ENCODE assay signal across 17 cellular contexts in genomic region chr5:141504216-141504615, GRCh38. TPM values are rescaled to one million over a fixed set of nuclear protein-coding genes. Genes with fewer than 3 reads are reported as not detected.
A peak's percentile ranks its signal among the peaks of the same experiment; 100 is the strongest.
DNase-seq lines count a peak whose midpoint lies in the region; ATAC-seq and TF ChIP-seq lines count a peak whose summit lies in the region.
"Had no signal": no experiment of that assay in that cellular context is flagged by ENCODE, and none has a peak within 500 bp of the region (broad histone marks: within the 10 kb centered on the region; RNA-seq: fewer than 3 reads in every experiment).

No MANE protein-coding gene starts in this region.

- H3K4me1 Mint-ChIP-seq in chondrocyte (ENCODE audit: low read depth): peaks cover 41% of the 10 kb centered on the region
- H3K4me1 Mint-ChIP-seq in Caco-2 (ENCODE audit: low read depth, unreplicated experiment): no peaks in the 10 kb centered on the region
- H3K4me1 Mint-ChIP-seq: CD4-positive, CD25-positive, alpha-beta regulatory T cell had no signal

- H3K9me2 ChIP-seq in DOHH2 (replicated peaks; ENCODE audit: control insufficient read depth, low read length): no peaks in the 10 kb centered on the region

- H3K27ac ChIP-seq in DOHH2 (ENCODE audit: low read depth, low read length) (peak overlapping the region; percentile 100), gastrocnemius medialis (peak overlapping the region in 3 of 4 donors; percentile 10 to 88 (median 87))
- H3K27ac ChIP-seq: HL-60 had no signal

- peaks cover 63% of the 10 kb centered on the region for H3K4me1 ChIP-seq in DOHH2 (ENCODE audit: control insufficient read depth, low read length)
- peaks cover 28 to 43% of the 10 kb centered on the region in 2 donors for H3K4me1 ChIP-seq in gastrocnemius medialis
- no peaks in the 10 kb centered on the region for H3K4me1 ChIP-seq in Caco-2

- no peaks in the 10 kb centered on the region for H3K27me3 Mint-ChIP-seq in chondrocyte (ENCODE audit: low read depth)
- H3K27me3 Mint-ChIP-seq in Caco-2 (ENCODE audit: insufficient read depth, unreplicated experiment): no peaks in the 10 kb centered on the region
- H3K27me3 Mint-ChIP-seq: IgD-negative memory B cell had no signal

- no peaks in the 10 kb centered on the region for H4K20me1 ChIP-seq in DOHH2 (ENCODE audit: control insufficient read depth, insufficient read depth, low read depth, low read length)

- peaks cover 39% of the 10 kb centered on the region for H3F3A ChIP-seq in DOHH2 (ENCODE audit: control insufficient read depth, insufficient read depth)

- intact Hi-C loops in gastrocnemius medialis (cut with DNase I; ENCODE audit: low total_unique reads) (no loop called here), Caco-2 (cut with micrococcal nuclease; ENCODE audit: unreplicated experiment) (no loop called here)

- H3K27me3 ChIP-seq in DOHH2 (ENCODE audit: control insufficient read depth, low read length) (no peaks in the 10 kb centered on the region), gastrocnemius medialis (no peaks in the 10 kb centered on the region), Caco-2 (replicated peaks; ENCODE audit: control insufficient read depth, insufficient read depth, low read length) (no peaks in the 10 kb centered on the region)

- H3K36me3 Mint-ChIP-seq in chondrocyte (ENCODE audit: low read depth) (peaks cover 8% of the 10 kb centered on the region), Caco-2 (ENCODE audit: insufficient read depth, unreplicated experiment) (no peaks in the 10 kb centered on the region)

- BruUV-seq in Caco-2 (replicated peaks; lab: Mats Ljungman, UMichigan): no TSS peak

- peaks cover 34% of the 10 kb centered on the region for H3K79me2 ChIP-seq in DOHH2 (ENCODE audit: control insufficient read depth, low read length)

- in situ Hi-C loops in gastrocnemius medialis (cut with MboI; ENCODE audit: low sequenced_read_pairs in 4 of 4): no loop called here

- DNase-seq in NCI-H1694 (lab: John Stamatoyannopoulos, UW) (peak; percentile 10), chondrocyte (ENCODE audit: low spot score) (no peak), gastrocnemius medialis (no peak), foreskin fibroblast (no peak), germinal center (ENCODE audit: low spot score) (no peak), Caco-2 (no peak)
- DNase-seq: CD4-positive, CD25-positive, alpha-beta regulatory T cell; NCI-H1417 treated with DMSO at 0.1 percent for 48 hours; NCI-H2081; NCI-H510A treated with DMSO at 0.1 percent for 48 hours had no signal

- no peak for TF ChIP-seq POLR2A in gastrocnemius medialis (IDR thresholded peaks at IDR 0.05)

- H3K4me3 ChIP-seq in DOHH2 (ENCODE audit: low read length) (peak overlapping the region; percentile 43), gastrocnemius medialis (no peak overlapping the region), foreskin fibroblast (ENCODE audit: low read depth in 1 of 2, low read length in 2 of 2) (no peak overlapping the region), Caco-2 (ENCODE audit: low read depth, low read length) (no peak overlapping the region)
- H3K4me3 ChIP-seq: GM12878, GM23338 had no signal

- CTCF ChIA-PET in Caco-2 (lab: Charles Lee): no interaction called here

- peak overlapping the region; percentile 32 for H3K27ac Mint-ChIP-seq in chondrocyte (ENCODE audit: unreplicated experiment)
- no peak overlapping the region for H3K27ac Mint-ChIP-seq in Caco-2 (ENCODE audit: unreplicated experiment)
- H3K27ac Mint-ChIP-seq: CD4-positive, CD25-positive, alpha-beta regulatory T cell; GM23338; IgD-negative memory B cell had no signal

- H3K9me3 Mint-ChIP-seq in chondrocyte (ENCODE audit: low read depth) (no peaks in the 10 kb centered on the region), Caco-2 (ENCODE audit: unreplicated experiment) (no peaks in the 10 kb centered on the region)
- H3K9me3 Mint-ChIP-seq: CD4-positive, CD25-positive, alpha-beta regulatory T cell; GM23338; IgD-negative memory B cell had no signal

- peak overlapping the region; percentile 97 for H3K4me2 ChIP-seq in DOHH2 (ENCODE audit: low read length)
- H3K4me2 ChIP-seq: GM23338 had no signal

- ATAC-seq in gastrocnemius medialis: no peak
- ATAC-seq: GM12878, GM23338, HCT116 had no signal

- H3K9me3 ChIP-seq in DOHH2 (ENCODE audit: control insufficient read depth, insufficient read depth, low read length): no peaks in the 10 kb centered on the region
- no peaks in the 10 kb centered on the region for H3K9me3 ChIP-seq in gastrocnemius medialis
- no peaks in the 10 kb centered on the region for H3K9me3 ChIP-seq in Caco-2

- no peak for TF ChIP-seq CTCF in DOHH2 (IDR thresholded peaks at IDR 0.05; ENCODE audit: low read depth, low read length, poor library complexity, severe bottlenecking)
- TF ChIP-seq CTCF in chondrocyte (IDR thresholded peaks at IDR 0.05): no peak
- no peak for TF ChIP-seq CTCF in gastrocnemius medialis (IDR thresholded peaks at IDR 0.05 in 4 of 5, conservative IDR thresholded peaks at IDR 0.05 in 1 of 5)
- TF ChIP-seq CTCF in foreskin fibroblast (IDR thresholded peaks at IDR 0.05; ENCODE audit: low read depth, low read length): no peak
- TF ChIP-seq CTCF in Caco-2 (IDR thresholded peaks at IDR 0.05; ENCODE audit: insufficient read depth in 1 of 2, low read depth in 1 of 2, low read length in 1 of 2, severe bottlenecking in 1 of 2, unreplicated experiment in 1 of 2): no peak

- H3K4me3 Mint-ChIP-seq in chondrocyte (ENCODE audit: unreplicated experiment) (no peak overlapping the region), Caco-2 (ENCODE audit: unreplicated experiment) (no peak overlapping the region)
- H3K4me3 Mint-ChIP-seq: CD4-positive, CD25-positive, alpha-beta regulatory T cell; GM23338; IgD-negative memory B cell had no signal

- POLR2A ChIA-PET in Caco-2 (lab: Charles Lee): no interaction called here

- H3K36me3 ChIP-seq in DOHH2 (ENCODE audit: control insufficient read depth, low read length) (peaks cover 66% of the 10 kb centered on the region), gastrocnemius medialis (no peaks in the 10 kb centered on the region), Caco-2 (ENCODE audit: control insufficient read depth, insufficient read depth, low read length) (no peaks in the 10 kb centered on the region)

RNA-seq across cellular contexts. Expression of gene PCDHGC5, which starts 15.3 kb away (rescaled TPM):
- total RNA-seq in chondrocyte (1.7 to 3.6 TPM (median 2.0 TPM) in 3 replicates), gastrocnemius medialis (1 to 10 TPM in 1 of 4 donors, under 1 TPM in 2, not detected in 1; 0.16 to 1.5 (median 0.36) TPM), Caco-2 (2022) (0.21 and 0.25 TPM in 2 replicates)
- total RNA-seq: CD4-positive, CD25-positive, alpha-beta regulatory T cell had no signal

RNA-seq across cellular contexts. Expression of gene PCDHGC4, which starts 19.4 kb away (rescaled TPM):
- 0.72 to 1.8 TPM (median 1.1 TPM) in 3 replicates for total RNA-seq in chondrocyte
- total RNA-seq in gastrocnemius medialis: 10 to 100 TPM in 1 of 4 donors, 1 to 10 TPM in 1, under 1 TPM in 1, not detected in 1; 0.31 to 20.4 (median 1.7) TPM
- total RNA-seq in Caco-2 (2022): 0.28 and 0.39 TPM in 2 replicates
- total RNA-seq: CD4-positive, CD25-positive, alpha-beta regulatory T cell; SK-MEL-5 had no signal

RNA-seq across cellular contexts. Expression of gene PCDHGC3, which starts 28.4 kb away (rescaled TPM):
- 68.9 to 91.8 TPM (median 90.8 TPM) in 3 replicates for total RNA-seq in chondrocyte
- 10 to 100 TPM; 11.8 to 14.5 (median 13.8) TPM for total RNA-seq in gastrocnemius medialis
- total RNA-seq in Caco-2 (2022): 1.3 and 2.9 TPM in 2 replicates
